In genomic region chr14:72788255-72788654, GRCh38 we compare ENCODE assay signal across 28 cellular contexts.
DNase-seq lines count a peak whose midpoint lies in the region; ATAC-seq, FAIRE-seq and TF ChIP-seq lines count a peak whose summit lies in the region.
"Had no signal": no experiment of that assay in that cellular context is flagged by ENCODE, and none has a peak within 500 bp of the region (broad histone marks: within the 10 kb centered on the region; RNA-seq: fewer than 3 reads in every experiment).

No MANE protein-coding gene starts in this region.

- H3K4me3 Mint-ChIP-seq in nephron progenitor cell: no peak overlapping the region
- H3K4me3 Mint-ChIP-seq: CD8-positive, alpha-beta T cell; endodermal cell had no signal

- CTCF ChIA-PET in GM12878 (lab: Yijun Ruan, JAX): interaction anchor here (1.2 kb wide), 1 partner anchor 11 kb away, joined by 4 read pairs; no protein-coding TSS in a partner anchor

- H3K36me3 ChIP-seq in GM12878 (ENCODE audit: control insufficient read depth in 2 of 2, insufficient read depth in 2 of 2, low read length in 1 of 2): no peaks in the 10 kb centered on the region
- H3K36me3 ChIP-seq: breast epithelium, esophagus squamous epithelium, HAP-1, spleen had no signal

- ATAC-seq in GM12878: peak; percentile 14; the same call in 2 of the 3 replicates
- ATAC-seq: CD8-positive, alpha-beta T cell had no signal

- SMC1A ChIA-PET in GM12878 (lab: Charles Lee; ENCODE audit: uncharacterized antibody, unreplicated experiment): interaction anchor here (1.2 kb wide), 1 partner anchor 8 kb away, joined by 4 read pairs; no protein-coding TSS in a partner anchor

- H3K4me3 ChIP-seq in GM12878: no peak overlapping the region
- H3K4me3 ChIP-seq: breast epithelium, esophagus squamous epithelium, HAP-1, PC-9, spleen had no signal

- H3K9me3 ChIP-seq in GM12878 (replicated peaks; ENCODE audit: control insufficient read depth, insufficient read depth, low read length): no peaks in the 10 kb centered on the region
- H3K9me3 ChIP-seq: breast epithelium, esophagus squamous epithelium, HAP-1, spleen had no signal

- H3K27me3 ChIP-seq in GM12878 (replicated peaks in 1 of 2; ENCODE audit: control insufficient read depth in 2 of 2, insufficient read depth in 2 of 2, low read length in 1 of 2): no peaks in the 10 kb centered on the region
- H3K27me3 ChIP-seq: breast epithelium, esophagus squamous epithelium, spleen had no signal

- no peaks in the 10 kb centered on the region for H3K9me3 Mint-ChIP-seq in nephron progenitor cell
- H3K9me3 Mint-ChIP-seq: CD8-positive, alpha-beta T cell; endodermal cell had no signal

- intact Hi-C loops in GM12878 (cut with micrococcal nuclease; ENCODE audit: unreplicated experiment): no loop called here

- H3K9ac ChIP-seq in GM12878 (ENCODE audit: control insufficient read depth, insufficient read depth, low read length): no peak overlapping the region

- POLR2A ChIA-PET in GM12878 (lab: Charles Lee): no interaction called here

- no peak for TF ChIP-seq RAD21 in GM12878 (IDR thresholded peaks at IDR 0.05; ENCODE audit: insufficient read depth, low read depth, low read length)

- peaks cover 2% of the 10 kb centered on the region for H3K27me3 Mint-ChIP-seq in nephron progenitor cell (ENCODE audit: low read depth, poor library complexity)

- no peak overlapping the region; the same call in 1 of the 2 replicates for H2AFZ ChIP-seq in GM12878 (ENCODE audit: control insufficient read depth, low read depth, low read length)
- H2AFZ ChIP-seq: PC-9 had no signal

- peak overlapping the region; percentile 80 for H3K27ac Mint-ChIP-seq in nephron progenitor cell
- H3K27ac Mint-ChIP-seq: CD8-positive, alpha-beta T cell; endodermal cell had no signal

- H3K4me1 ChIP-seq in GM12878 (ENCODE audit: control insufficient read depth, insufficient read depth, low read length): peaks cover 10% of the 10 kb centered on the region
- H3K4me1 ChIP-seq: breast epithelium, esophagus squamous epithelium had no signal

- no peak for TF ChIP-seq CTCF in GM12878 (IDR thresholded peaks at IDR 0.05 in 2 of 3, conservative IDR thresholded peaks at IDR 0.05 in 1 of 3; ENCODE audit: control insufficient read depth in 2 of 3, extremely low read depth in 1 of 3, insufficient read depth in 1 of 3, low read depth in 3 of 3, low read length in 3 of 3)
- no peak for TF ChIP-seq CTCF in nephron progenitor cell (IDR thresholded peaks at IDR 0.05)

- BruUV-seq in GM12878 (replicated peaks; lab: Mats Ljungman, UMichigan): no TSS peak

- peak; percentile 40 for DNase-seq in ELF-1 (ENCODE audit: low read depth, low spot score)
- peak; percentile 5 for DNase-seq in KBM-7
- no peak for DNase-seq in GM12878 (ENCODE audit: low read depth, low spot score)
- DNase-seq in nephron progenitor cell: peak; percentile 36
- DNase-seq in H54 (ENCODE audit: insufficient read length, low spot score): no peak
- DNase-seq in NCI-H2029 (lab: John Stamatoyannopoulos, UW): no peak
- no peak for DNase-seq in caudate nucleus (lab: John Stamatoyannopoulos, UW)
- no peak for DNase-seq in NCI-H524 (lab: John Stamatoyannopoulos, UW)
- DNase-seq: activated CD4-positive, alpha-beta T cell treated with anti-CD3 and anti-CD28 coated beads, Interleukin-2, amount 50 U/mL, for 1 hour; activated effector memory CD4-positive, alpha-beta T cell treated with anti-CD3 and anti-CD28 coated beads, Interleukin-2, amount 50 U/mL, for 16 hours; CD8-positive, alpha-beta T cell; cortex of kidney; esophagus squamous epithelium; GF-D8; NCI-H187 treated with DMSO at 0.1 percent for 48 hours; NCI-H345; nucleus accumbens; PC-9; retina; SHP77; spleen; stimulated activated CD4-positive, alpha-beta T cell treated with anti-CD3 and anti-CD28 coated beads, Interleukin-4, amount 100 ng/mL, for 24 hours; T-helper 1 cell; trophoblast cell had no signal

- FAIRE-seq in GM12878 (lab: Jason Lieb, UNC) (no peak), H54 (lab: Jason Lieb, UNC) (no peak)

- in situ Hi-C loops in KBM-7 (cut with MboI; ENCODE audit: low pct_unique_long_range_greater_than_20kb, low sequenced_read_pairs): no loop called here
- in situ Hi-C loops in GM12878 (cut with MboI): no loop called here

- H3K27ac ChIP-seq in GM12878 (ENCODE audit: control insufficient read depth, insufficient read depth) (no peak overlapping the region), caudate nucleus (ENCODE audit: low read depth, low read length) (no peak overlapping the region)
- H3K27ac ChIP-seq: breast epithelium, esophagus squamous epithelium, PC-9, spleen, VCaP had no signal

- RAD21 ChIA-PET in GM12878 (lab: Charles Lee; ENCODE audit: unreplicated experiment): no interaction called here

- no peak for TF ChIP-seq POLR2A in GM12878 (IDR thresholded peaks at IDR 0.05; ENCODE audit: low read depth, low read length)
- TF ChIP-seq POLR2A in H54 (IDR thresholded peaks at IDR 0.05; ENCODE audit: low read depth, low read length): no peak

- H3K4me1 Mint-ChIP-seq in nephron progenitor cell: peaks cover 76% of the 10 kb centered on the region

- H3K36me3 Mint-ChIP-seq in nephron progenitor cell (ENCODE audit: low read depth): peaks cover 2% of the 10 kb centered on the region
- H3K36me3 Mint-ChIP-seq: CD8-positive, alpha-beta T cell had no signal

- no peak for TF ChIP-seq EP300 in GM12878 (IDR thresholded peaks at IDR 0.05; ENCODE audit: borderline replicate concordance in 1 of 2, control insufficient read depth in 1 of 2, low read depth in 2 of 2, low read length in 2 of 2)

- WGBS in GM12878 (ENCODE audit: insufficient coverage, insufficient replicate concordance, low lambda C conversion rate, missing lambda C conversion rate): 16% methylated on average over 6 of the region's 6 CpGs

- H4K20me1 ChIP-seq in GM12878 (ENCODE audit: control insufficient read depth, insufficient read depth): no peaks in the 10 kb centered on the region

- no peaks in the 10 kb centered on the region for H3K79me2 ChIP-seq in GM12878 (ENCODE audit: control insufficient read depth, insufficient read depth, low read length)

- no peak overlapping the region for H3K4me2 ChIP-seq in GM12878 (ENCODE audit: control insufficient read depth, insufficient read depth)
- H3K4me2 ChIP-seq: PC-9 had no signal

TF ChIP-seq in GM12878, 131 proteins besides CTCF, POLR2A, EP300 and RAD21:
- TF ChIP-seq, protein P1, sequence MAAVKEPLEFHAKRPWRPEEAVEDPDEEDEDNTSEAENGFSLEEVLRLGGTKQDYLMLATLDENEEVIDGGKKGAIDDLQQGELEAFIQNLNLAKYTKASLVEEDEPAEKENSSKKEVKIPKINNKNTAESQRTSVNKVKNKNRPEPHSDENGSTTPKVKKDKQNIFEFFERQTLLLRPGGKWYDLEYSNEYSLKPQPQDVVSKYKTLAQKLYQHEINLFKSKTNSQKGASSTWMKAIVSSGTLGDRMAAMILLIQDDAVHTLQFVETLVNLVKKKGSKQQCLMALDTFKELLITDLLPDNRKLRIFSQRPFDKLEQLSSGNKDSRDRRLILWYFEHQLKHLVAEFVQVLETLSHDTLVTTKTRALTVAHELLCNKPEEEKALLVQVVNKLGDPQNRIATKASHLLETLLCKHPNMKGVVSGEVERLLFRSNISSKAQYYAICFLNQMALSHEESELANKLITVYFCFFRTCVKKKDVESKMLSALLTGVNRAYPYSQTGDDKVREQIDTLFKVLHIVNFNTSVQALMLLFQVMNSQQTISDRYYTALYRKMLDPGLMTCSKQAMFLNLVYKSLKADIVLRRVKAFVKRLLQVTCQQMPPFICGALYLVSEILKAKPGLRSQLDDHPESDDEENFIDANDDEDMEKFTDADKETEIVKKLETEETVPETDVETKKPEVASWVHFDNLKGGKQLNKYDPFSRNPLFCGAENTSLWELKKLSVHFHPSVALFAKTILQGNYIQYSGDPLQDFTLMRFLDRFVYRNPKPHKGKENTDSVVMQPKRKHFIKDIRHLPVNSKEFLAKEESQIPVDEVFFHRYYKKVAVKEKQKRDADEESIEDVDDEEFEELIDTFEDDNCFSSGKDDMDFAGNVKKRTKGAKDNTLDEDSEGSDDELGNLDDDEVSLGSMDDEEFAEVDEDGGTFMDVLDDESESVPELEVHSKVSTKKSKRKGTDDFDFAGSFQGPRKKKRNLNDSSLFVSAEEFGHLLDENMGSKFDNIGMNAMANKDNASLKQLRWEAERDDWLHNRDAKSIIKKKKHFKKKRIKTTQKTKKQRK (IDR thresholded peaks at IDR 0.05; ENCODE audit: low read depth, low read length): no peak
- peak; percentile 44; the same call in 1 of the 2 replicates for TF ChIP-seq EED (IDR thresholded peaks at IDR 0.05; ENCODE audit: low read depth)
- TF ChIP-seq IKZF2 (IDR thresholded peaks at IDR 0.05): 0 out of 4 replicates have a peak, but pooled peaks of 1 of the 2 experiments have one; percentile 5
- peak; percentile 52 for TF ChIP-seq RUNX3 (IDR thresholded peaks at IDR 0.05; ENCODE audit: low read length)

Comparison
In these comparisons a context has a peak if more than half of its experiments do, and no peak if none do; other contexts are left out.
1. DNase-seq: peak in ELF-1 (single experiment), KBM-7 (single experiment) and nephron progenitor cell (single experiment); none in GM12878 (single experiment), H54 (single experiment), NCI-H2029 (single experiment), caudate nucleus (0 of 61) and NCI-H524 (0 of 2).